ENCODE assay signal across 12 cellular contexts in the genomic region with DNA sequence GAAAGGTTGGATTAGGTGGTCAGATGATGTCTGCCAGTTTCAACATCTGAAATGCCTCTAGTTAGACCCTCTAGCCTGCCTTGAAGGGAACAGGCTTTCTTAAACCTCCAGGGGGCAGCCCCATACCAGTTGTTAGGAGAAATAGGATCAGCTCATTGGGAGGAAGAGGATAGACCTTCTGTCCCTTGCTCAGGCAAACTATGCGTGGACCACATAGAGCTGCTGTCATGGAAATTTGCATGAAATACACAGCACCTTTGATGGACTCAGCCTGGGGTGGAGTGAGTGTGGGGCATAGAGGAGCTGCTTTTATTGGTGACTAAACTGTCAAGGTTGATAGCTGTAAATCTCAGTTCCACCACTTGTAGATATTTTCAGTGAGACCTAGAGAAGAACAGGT. TPM values are rescaled to one million over a fixed set of nuclear protein-coding genes. Genes with fewer than 3 reads are reported as not detected.
DNase-seq lines count a peak whose midpoint lies in the region; ATAC-seq, FAIRE-seq and TF ChIP-seq lines count a peak whose summit lies in the region.
"Had no signal": no experiment of that assay in that cellular context is flagged by ENCODE, and none has a peak within 500 bp of the region (broad histone marks: within the 10 kb centered on the region; RNA-seq: fewer than 3 reads in every experiment).

No MANE protein-coding gene starts in this region.

- no peaks in the 10 kb centered on the region for H3K9me3 ChIP-seq in H9 (ENCODE audit: control insufficient read depth, low read depth, low read length)
- H3K9me3 ChIP-seq: colonic mucosa had no signal

- no peaks in the 10 kb centered on the region for H3K4me1 ChIP-seq in H9 (ENCODE audit: insufficient read depth, low read length)
- H3K4me1 ChIP-seq: colonic mucosa had no signal

- H3K79me1 ChIP-seq in H9 (ENCODE audit: insufficient read depth, low read depth, low read length, poor library complexity, severe bottlenecking): no peaks in the 10 kb centered on the region

- no peak overlapping the region for H4K91ac ChIP-seq in H9 (ENCODE audit: insufficient read length, low read depth, low read length)

- H4K8ac ChIP-seq in H9 (replicated peaks; ENCODE audit: insufficient read length, low read depth, low read length): no peak overlapping the region

- ATAC-seq in stimulated activated effector memory CD8-positive, alpha-beta T cell treated with anti-CD3 and anti-CD28 coated beads, Interleukin-12 subunit alpha, Interleukin-12 subunit beta, amount 100 ng/mL, for 72 hours: no peak
- ATAC-seq: stimulated activated naive CD8-positive, alpha-beta T cell treated with anti-CD3 and anti-CD28 coated beads, Interleukin-15, Interleukin-2, amounts not matched to agents 100 U/mL and 50 U/mL, for 24 hours had no signal

- no peak overlapping the region for H3K56ac ChIP-seq in H9 (ENCODE audit: insufficient read length, low read depth, low read length)

- peaks cover 4 to 6% of the 10 kb centered on the region in 2 experiments; a peak in 2 of 4 replicates for H3K4me1 Mint-ChIP-seq in H9
- H3K4me1 Mint-ChIP-seq in stimulated activated effector memory CD8-positive, alpha-beta T cell treated with anti-CD3 and anti-CD28 coated beads, Interleukin-12 subunit alpha, Interleukin-12 subunit beta, amount 100 ng/mL, for 72 hours: no peaks in the 10 kb centered on the region
- H3K4me1 Mint-ChIP-seq: naive B cell had no signal

- no peak overlapping the region for H2BK15ac ChIP-seq in H9 (ENCODE audit: low read depth, low read length)

- H2BK120ac ChIP-seq in H9 (ENCODE audit: low read depth, low read length, poor library complexity, severe bottlenecking): no peak overlapping the region

- H3K27ac Mint-ChIP-seq in H9: no peak overlapping the region
- H3K27ac Mint-ChIP-seq in stimulated activated effector memory CD8-positive, alpha-beta T cell treated with anti-CD3 and anti-CD28 coated beads, Interleukin-12 subunit alpha, Interleukin-12 subunit beta, amount 100 ng/mL, for 72 hours: no peak overlapping the region
- H3K27ac Mint-ChIP-seq: naive B cell had no signal

- H3K27me3 Mint-ChIP-seq in H9 (ENCODE audit: low read depth): no peaks in the 10 kb centered on the region; the same call in none of the 2 replicates
- H3K27me3 Mint-ChIP-seq: naive B cell had no signal

- TF ChIP-seq CTCF in H9 (conservative IDR thresholded peaks at IDR 0.05): peak; percentile 83

- no CpG with 5 or more reads among the region's 1 CpG for WGBS in H9 (ENCODE audit: extremely low coverage, insufficient read length, low lambda C conversion rate)

- H4K20me1 ChIP-seq in H9 (ENCODE audit: control insufficient read depth, insufficient read depth, insufficient read length): no peaks in the 10 kb centered on the region

- peak; percentile 70 for DNase-seq in AG08395 (ENCODE audit: low spot score)
- DNase-seq in H9: peak; percentile 69
- DNase-seq in SW480 (ENCODE audit: low spot score): peak; percentile 21
- peak; percentile 77 for DNase-seq in islet precursor cell
- no peak for DNase-seq in NCI-H128 (lab: John Stamatoyannopoulos, UW; ENCODE audit: unreplicated experiment)
- no peak for DNase-seq in HTR-8/SVneo (ENCODE audit: insufficient read length, low spot score)
- no peak for DNase-seq in NCI-H2196 (lab: John Stamatoyannopoulos, UW; ENCODE audit: unreplicated experiment)
- no peak for DNase-seq in stimulated activated effector memory CD8-positive, alpha-beta T cell treated with anti-CD3 and anti-CD28 coated beads, Interleukin-12 subunit alpha, Interleukin-12 subunit beta, amount 100 ng/mL, for 72 hours (ENCODE audit: low spot score in 2 of 2)
- DNase-seq: colonic mucosa; naive B cell; stimulated activated naive CD8-positive, alpha-beta T cell treated with anti-CD3 and anti-CD28 coated beads, Interleukin-15, Interleukin-2, amounts not matched to agents 100 U/mL and 50 U/mL, for 24 hours had no signal

- no peak overlapping the region for H3K18ac ChIP-seq in H9 (ENCODE audit: insufficient read length, low read depth, low read length)

- no peak overlapping the region for H3K4me2 ChIP-seq in H9 (ENCODE audit: insufficient read depth, insufficient read length, low read length)

- no peak overlapping the region for H3K23ac ChIP-seq in H9 (ENCODE audit: insufficient read length, low read depth, low read length)

- H3K4ac ChIP-seq in H9 (ENCODE audit: low read depth, low read length): no peak overlapping the region

- H3K23me2 ChIP-seq in H9 (ENCODE audit: insufficient read length, low read depth, low read length, poor library complexity, severe bottlenecking): no peaks in the 10 kb centered on the region

- no peak overlapping the region for H2BK5ac ChIP-seq in H9 (ENCODE audit: insufficient read length, low read length)

- no peak overlapping the region for H3K14ac ChIP-seq in H9 (ENCODE audit: insufficient read depth, low read length)

- H2BK20ac ChIP-seq in H9 (ENCODE audit: low read depth, low read length, poor library complexity, severe bottlenecking): no peak overlapping the region

- no peaks in the 10 kb centered on the region for H3K27me3 ChIP-seq in H9 (ENCODE audit: insufficient read depth, low read length)
- H3K27me3 ChIP-seq: colonic mucosa had no signal

- H3K27ac ChIP-seq in H9 (ENCODE audit: insufficient read length, low read depth, low read length): no peak overlapping the region
- H3K27ac ChIP-seq: colonic mucosa had no signal

- H3K9me3 Mint-ChIP-seq in H9: no peaks in the 10 kb centered on the region
- H3K9me3 Mint-ChIP-seq in stimulated activated effector memory CD8-positive, alpha-beta T cell treated with anti-CD3 and anti-CD28 coated beads, Interleukin-12 subunit alpha, Interleukin-12 subunit beta, amount 100 ng/mL, for 72 hours: peaks cover 2% of the 10 kb centered on the region

- no peak overlapping the region for H4K5ac ChIP-seq in H9 (ENCODE audit: insufficient read length, low read depth, low read length)

- no peak overlapping the region for H2BK12ac ChIP-seq in H9 (ENCODE audit: insufficient read length, low read depth, low read length)

- H3T11ph ChIP-seq in H9 (ENCODE audit: low read length): no peak overlapping the region

- H3K79me2 ChIP-seq in H9 (ENCODE audit: insufficient read depth, low read length): no peaks in the 10 kb centered on the region

- H3K9ac ChIP-seq in H9 (ENCODE audit: extremely low read depth, insufficient read length, low read length): no peak overlapping the region

- no peak overlapping the region for H2AK5ac ChIP-seq in H9 (ENCODE audit: insufficient read length, low read length)

- no peaks in the 10 kb centered on the region for H3K36me3 Mint-ChIP-seq in H9 (ENCODE audit: insufficient read depth in 1 of 3, low read depth in 3 of 3)
- no peaks in the 10 kb centered on the region for H3K36me3 Mint-ChIP-seq in stimulated activated effector memory CD8-positive, alpha-beta T cell treated with anti-CD3 and anti-CD28 coated beads, Interleukin-12 subunit alpha, Interleukin-12 subunit beta, amount 100 ng/mL, for 72 hours
- H3K36me3 Mint-ChIP-seq: naive B cell had no signal

- H3K4me3 Mint-ChIP-seq in H9: no peak overlapping the region
- no peak overlapping the region for H3K4me3 Mint-ChIP-seq in stimulated activated effector memory CD8-positive, alpha-beta T cell treated with anti-CD3 and anti-CD28 coated beads, Interleukin-12 subunit alpha, Interleukin-12 subunit beta, amount 100 ng/mL, for 72 hours
- H3K4me3 Mint-ChIP-seq: naive B cell had no signal

- FAIRE-seq in HTR-8/SVneo (lab: Jason Lieb, UNC): no peak
- FAIRE-seq: TTC549 had no signal

- no peak overlapping the region for H2AFZ ChIP-seq in H9 (ENCODE audit: low read length)

RNA-seq across cellular contexts. Expression of a gene that starts 38.4 kb away (rescaled TPM):
- 0.37 and 1.1 TPM in 2 replicates for total RNA-seq in H9 (2021)
- total RNA-seq: colonic mucosa had no signal

Comparison
In these comparisons a context has a peak if more than half of its experiments do, and no peak if none do; other contexts are left out.
1. DNase-seq: peak in AG08395 (single experiment), H9 (single experiment), SW480 (single experiment) and islet precursor cell (single experiment); none in NCI-H128 (single experiment), HTR-8/SVneo (single experiment), NCI-H2196 (single experiment) and stimulated activated effector memory CD8-positive, alpha-beta T cell treated with anti-CD3 and anti-CD28 coated beads, Interleukin-12 subunit alpha, Interleukin-12 subunit beta, amount 100 ng/mL, for 72 hours (0 of 2).